7 cellular contexts compared by ENCODE assay signal in the genomic region with DNA sequence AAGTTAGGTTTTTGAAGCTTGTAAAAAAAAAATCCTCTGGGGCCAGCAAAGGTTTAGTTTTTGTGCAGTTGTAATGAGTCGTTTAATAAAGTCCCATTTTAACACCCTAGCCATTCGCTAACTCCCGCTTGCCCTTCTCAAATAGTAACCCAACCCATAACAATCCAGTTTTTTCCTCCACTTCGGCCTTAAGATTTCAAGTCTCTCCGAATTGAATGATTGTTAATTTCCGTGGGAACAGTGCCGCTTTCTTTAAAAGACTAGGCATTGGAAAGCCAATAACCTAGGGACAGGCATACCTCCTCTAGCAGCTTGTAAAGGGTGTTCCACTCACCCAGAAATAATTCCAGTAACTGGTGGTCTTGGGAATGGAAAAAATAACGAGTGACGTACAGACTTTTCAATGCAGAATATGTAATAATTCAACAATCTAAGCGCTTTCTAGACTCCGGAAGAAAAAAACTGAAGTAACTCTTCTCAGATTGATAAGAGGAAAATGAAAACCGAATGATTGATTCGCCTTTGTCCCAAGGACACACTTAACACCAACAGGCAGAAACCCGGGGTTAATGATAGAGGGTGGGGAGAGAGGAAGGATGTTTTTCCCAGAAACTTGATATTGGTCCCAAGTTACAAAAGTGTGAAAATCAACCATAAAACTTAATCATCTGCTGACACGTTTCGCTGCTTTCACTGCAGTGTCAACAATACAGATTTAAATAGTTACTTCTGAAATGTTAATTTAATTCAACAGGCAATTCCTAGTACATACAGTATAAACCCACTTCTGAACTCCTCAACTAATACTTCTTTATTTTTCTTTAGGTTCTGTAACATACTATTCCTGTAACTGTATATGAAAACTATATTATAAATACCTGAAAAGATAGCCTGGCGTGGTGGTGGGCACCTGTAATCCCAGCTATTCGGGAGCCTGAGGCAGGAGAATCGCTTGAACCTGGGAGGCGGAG. TPM values are rescaled to one million over a fixed set of nuclear protein-coding genes. Genes with fewer than 3 reads are reported as not detected.
DNase-seq lines count a peak whose midpoint lies in the region; ATAC-seq and TF ChIP-seq lines count a peak whose summit lies in the region.

No MANE protein-coding gene starts in this region.

- H3K27ac ChIP-seq in H9 (ENCODE audit: insufficient read length, low read depth, low read length) (peak overlapping the region; percentile 57), SJSA1 (no peak overlapping the region), gastrocnemius medialis (peak overlapping the region; percentile 76 to 83 (median 82))

- no peak overlapping the region for H3K23ac ChIP-seq in H9 (ENCODE audit: insufficient read length, low read depth, low read length)

- H3K9me3 Mint-ChIP-seq in H9, result peaks cover 5 to 6% of the 10 kb centered on the region in 2 experiments; a peak in 4 of 5 replicates

- H3K4me2 ChIP-seq in H9 (ENCODE audit: insufficient read depth, insufficient read length, low read length), result peak overlapping the region; percentile 98

- peaks cover 23 to 25% of the 10 kb centered on the region in 2 experiments for H3K4me1 Mint-ChIP-seq in H9

- no peak overlapping the region for H4K91ac ChIP-seq in H9 (ENCODE audit: insufficient read length, low read depth, low read length)

- no peak overlapping the region for H3T11ph ChIP-seq in H9 (ENCODE audit: low read length)

- no peak overlapping the region for H2BK15ac ChIP-seq in H9 (ENCODE audit: low read depth, low read length)

- H3K4me3 ChIP-seq in SJSA1 (peak overlapping the region; percentile 76), foreskin fibroblast (ENCODE audit: low read depth in 1 of 2, low read length in 2 of 2) (peak overlapping the region; percentile 71 to 89), gastrocnemius medialis (peak overlapping the region; percentile 70 to 85 (median 80))

- peaks cover 37% of the 10 kb centered on the region for H3K79me2 ChIP-seq in H9 (ENCODE audit: insufficient read depth, low read length)

- ATAC-seq in gastrocnemius medialis (no peak), GM18498 (IDR thresholded peaks at IDR 0.05; ENCODE audit: unreplicated experiment) (no peak)

- no peaks in the 10 kb centered on the region for H4K20me1 ChIP-seq in H9 (ENCODE audit: control insufficient read depth, insufficient read depth, insufficient read length)

- H2AK5ac ChIP-seq in H9 (ENCODE audit: insufficient read length, low read length), result no peak overlapping the region

- peaks cover 3% of the 10 kb centered on the region; the same call in 1 of the 2 replicates for H3K27me3 Mint-ChIP-seq in H9 (ENCODE audit: low read depth)

- H3K79me1 ChIP-seq in H9 (ENCODE audit: insufficient read depth, low read depth, low read length, poor library complexity, severe bottlenecking), result no peaks in the 10 kb centered on the region

- intact Hi-C loops in gastrocnemius medialis (cut with DNase I; ENCODE audit: low total_unique reads), result loop anchor here (1.0 to 10.0 kb wide), 6 partner anchors 43 to 1675 kb away; a partner anchor contains a TSS

- no peak overlapping the region for H2BK12ac ChIP-seq in H9 (ENCODE audit: insufficient read length, low read depth, low read length)

- peak overlapping the region; percentile 90 to 98 (median 90); a peak in 6 of 7 replicates for H3K27ac Mint-ChIP-seq in H9

- H2BK120ac ChIP-seq in H9 (ENCODE audit: low read depth, low read length, poor library complexity, severe bottlenecking), result peak overlapping the region; percentile 91

- no peak overlapping the region for H2BK20ac ChIP-seq in H9 (ENCODE audit: low read depth, low read length, poor library complexity, severe bottlenecking)

- H3K18ac ChIP-seq in H9 (ENCODE audit: insufficient read length, low read depth, low read length), result peak overlapping the region; percentile 89

- H2AFZ ChIP-seq in H9 (ENCODE audit: low read length), result no peak overlapping the region

- TF ChIP-seq POLR2A in gastrocnemius medialis (IDR thresholded peaks at IDR 0.05), result no peak

- no peak overlapping the region; the same call in 1 of the 2 replicates for H3K4ac ChIP-seq in H9 (ENCODE audit: low read depth, low read length)

- H3K56ac ChIP-seq in H9 (ENCODE audit: insufficient read length, low read depth, low read length), result no peak overlapping the region

- peaks cover 16% of the 10 kb centered on the region for H3K23me2 ChIP-seq in H9 (ENCODE audit: insufficient read length, low read depth, low read length, poor library complexity, severe bottlenecking)

- peak overlapping the region; percentile 87 for H3K9ac ChIP-seq in H9 (ENCODE audit: extremely low read depth, insufficient read length, low read length)

- H3K4me1 ChIP-seq in H9 (ENCODE audit: insufficient read depth, low read length) (no peaks in the 10 kb centered on the region), SJSA1 (replicated peaks) (peaks cover 17% of the 10 kb centered on the region), gastrocnemius medialis (peaks cover 2 to 3% of the 10 kb centered on the region in 2 donors)

- H3K14ac ChIP-seq in H9 (ENCODE audit: insufficient read depth, low read length), result peak overlapping the region; percentile 90; the same call in 1 of the 2 replicates

- no CpG with 5 or more reads among the region's 20 CpGs for WGBS in H9 (ENCODE audit: extremely low coverage, insufficient read length, low lambda C conversion rate)

- TF ChIP-seq CTCF in H9 (conservative IDR thresholded peaks at IDR 0.05) (no peak), foreskin fibroblast (IDR thresholded peaks at IDR 0.05; ENCODE audit: low read depth, low read length) (no peak), gastrocnemius medialis (IDR thresholded peaks at IDR 0.05 in 4 of 5, conservative IDR thresholded peaks at IDR 0.05 in 1 of 5) (no peak)

- peaks cover 7% of the 10 kb centered on the region for H3K36me3 ChIP-seq in SJSA1
- no peaks in the 10 kb centered on the region for H3K36me3 ChIP-seq in gastrocnemius medialis

- in situ Hi-C loops in gastrocnemius medialis (cut with MboI; ENCODE audit: low sequenced_read_pairs in 4 of 4), result no loop called here

- no peak overlapping the region for H4K8ac ChIP-seq in H9 (replicated peaks; ENCODE audit: insufficient read length, low read depth, low read length)

- H4K5ac ChIP-seq in H9 (ENCODE audit: insufficient read length, low read depth, low read length), result no peak overlapping the region

- peaks cover 12 to 20% (median 17%) of the 10 kb centered on the region in 3 experiments for H3K36me3 Mint-ChIP-seq in H9 (ENCODE audit: insufficient read depth in 1 of 3, low read depth in 3 of 3)

- peak overlapping the region; percentile 99 for H3K4me3 Mint-ChIP-seq in H9

- DNase-seq in H9, result no peak
- DNase-seq in SJSA1 (ENCODE audit: low read depth in 1 of 2, low spot score in 2 of 2), result no peak
- DNase-seq in foreskin fibroblast, result peak in 1 of 2 donors; percentile 35
- DNase-seq in gastrocnemius medialis, result no peak
- DNase-seq in NCI-H187 treated with DMSO at 0.1 percent for 48 hours (lab: John Stamatoyannopoulos, UW), result no peak
- DNase-seq in NCI-H2081 treated with DMSO at 0.1 percent for 48 hours (lab: John Stamatoyannopoulos, UW), result no peak

- no peak overlapping the region for H2BK5ac ChIP-seq in H9 (ENCODE audit: insufficient read length, low read length)

- H3K9me3 ChIP-seq in H9 (ENCODE audit: control insufficient read depth, low read depth, low read length), result no peaks in the 10 kb centered on the region
- no peaks in the 10 kb centered on the region for H3K9me3 ChIP-seq in SJSA1 (replicated peaks)
- H3K9me3 ChIP-seq in gastrocnemius medialis, result no peaks in the 10 kb centered on the region

- H3K27me3 ChIP-seq in H9 (ENCODE audit: insufficient read depth, low read length) (no peaks in the 10 kb centered on the region), SJSA1 (replicated peaks) (peaks cover 15% of the 10 kb centered on the region), gastrocnemius medialis (peaks cover 0 to 17% (median 6%) of the 10 kb centered on the region in 3 donors)

RNA-seq across cellular contexts. Expression of a gene that starts 1.0 kb away (rescaled TPM):
- total RNA-seq in H9 (2021) (497 and 501 TPM in 2 replicates), gastrocnemius medialis (1 to 10 TPM; 1.5 to 8.6 (median 2.8) TPM)
- 38.4 and 47.5 TPM in 2 replicates for total RNA-seq in SJSA1 (2014; rRNA removed; shearing (Covaris generic))

Comparison
In these comparisons a context has a peak if more than half of its experiments do, and no peak if none do; other contexts are left out.
1. RNA of a gene that starts 1.0 kb away (total RNA-seq): 497 to 501 TPM in H9; 38.4 to 47.5 TPM in SJSA1 and 1.5 to 8.6 TPM in gastrocnemius medialis; every median in the first group is over 10 times any median in the second.
2. Peak in every context shown above with its lines, with median percentiles within 50 percentile points of each other: H3K4me3 ChIP-seq.